Comparison of ENCODE assay signal across 17 cellular contexts in the genomic region with DNA sequence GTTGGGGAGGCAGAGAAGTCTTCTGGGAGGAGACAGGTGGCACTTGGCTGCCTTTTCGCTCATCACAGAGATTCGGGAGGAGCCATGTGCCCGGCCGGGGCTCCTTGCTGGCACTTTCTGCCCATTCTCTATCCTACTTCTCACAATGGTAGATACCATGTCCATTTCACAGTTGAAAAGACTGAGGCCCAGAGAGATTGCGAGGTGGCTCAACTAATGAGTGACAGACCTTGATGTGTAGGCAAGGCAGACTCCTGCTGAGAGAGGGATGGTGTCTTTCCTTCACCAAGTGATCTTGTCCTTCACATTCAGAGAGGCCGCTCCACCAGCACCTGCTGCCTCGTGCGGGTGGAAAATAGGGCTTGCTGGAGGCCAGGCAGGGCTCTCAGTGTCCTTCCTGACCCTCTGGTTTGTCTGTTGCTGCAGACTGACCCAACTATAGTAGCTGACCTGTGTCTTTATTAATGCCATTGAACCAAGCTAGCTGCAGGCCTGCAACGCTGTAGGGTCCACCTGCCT.
"Had no signal": no experiment of that assay in that cellular context is flagged by ENCODE, and none has a peak within 500 bp of the region (broad histone marks: within the 10 kb centered on the region; RNA-seq: fewer than 3 reads in every experiment).

No MANE protein-coding gene starts in this region.

- H3K4me3 Mint-ChIP-seq: activated CD4-positive, alpha-beta T cell treated with anti-CD3 and anti-CD28 coated beads, Interleukin-2, amount 10 ng/mL, durations not matched to agents 24 days and 14 days; activated CD8-positive, alpha-beta T cell treated with anti-CD3 and anti-CD28 coated beads, Interleukin-2, amount 10 ng/mL, durations not matched to agents 7 days and 5 days; endodermal cell; neural crest cell had no signal

- H3K27ac ChIP-seq: gastroesophageal sphincter, hepatocyte, ovary, transverse colon had no signal

- H3K36me3 ChIP-seq: ovary, transverse colon had no signal

- H3K9me3 ChIP-seq: gastroesophageal sphincter, ovary, transverse colon had no signal

- H3K4me3 ChIP-seq: gastroesophageal sphincter, hepatocyte, ovary, transverse colon had no signal

- DNase-seq: activated CD4-positive, alpha-beta T cell treated with anti-CD3 and anti-CD28 coated beads, Interleukin-2, amount 10 ng/mL, durations not matched to agents 24 days and 14 days; activated CD4-positive, CD25-positive, alpha-beta regulatory T cell; activated CD8-positive, alpha-beta T cell treated with anti-CD3 and anti-CD28 coated beads, Interleukin-2, amount 10 ng/mL, durations not matched to agents 7 days and 5 days; activated naive CD4-positive, alpha-beta T cell treated with Interleukin-2 at 50 U/mL for 16 hours; anterior cingulate cortex; dermis blood vessel endothelial cell; endodermal cell; erythroblast; mesendoderm; stimulated activated CD4-positive, alpha-beta T cell treated with anti-CD3 and anti-CD28 coated beads, Interleukin-2, amount 100 ng/mL, for 48 hours; stimulated activated naive CD4-positive, alpha-beta T cell; substantia nigra had no signal

- H3K27me3 ChIP-seq: gastroesophageal sphincter, hepatocyte, ovary, transverse colon had no signal

- ATAC-seq: activated CD8-positive, alpha-beta T cell treated with anti-CD3 and anti-CD28 coated beads, Interleukin-2, amount 10 ng/mL, durations not matched to agents 7 days and 5 days; gastroesophageal sphincter had no signal

- H3K27ac Mint-ChIP-seq: activated CD4-positive, alpha-beta T cell treated with anti-CD3 and anti-CD28 coated beads, Interleukin-2, amount 10 ng/mL, durations not matched to agents 24 days and 14 days; activated CD8-positive, alpha-beta T cell treated with anti-CD3 and anti-CD28 coated beads, Interleukin-2, amount 10 ng/mL, durations not matched to agents 7 days and 5 days; endodermal cell had no signal

- H3K9me3 Mint-ChIP-seq: activated CD4-positive, alpha-beta T cell treated with anti-CD3 and anti-CD28 coated beads, Interleukin-2, amount 10 ng/mL, durations not matched to agents 24 days and 14 days; endodermal cell; neural crest cell had no signal

- H3K27me3 Mint-ChIP-seq: activated CD4-positive, alpha-beta T cell treated with anti-CD3 and anti-CD28 coated beads, Interleukin-2, amount 10 ng/mL, durations not matched to agents 24 days and 14 days had no signal
